In genomic region chr7:12596225-12596790, GRCh38 we compare ENCODE assay signal across 27 cellular contexts. TPM values are rescaled to one million over a fixed set of nuclear protein-coding genes. Genes with fewer than 3 reads are reported as not detected.
DNase-seq lines count a peak whose midpoint lies in the region; ATAC-seq and TF ChIP-seq lines count a peak whose summit lies in the region.
"Had no signal": no experiment of that assay in that cellular context is flagged by ENCODE, and none has a peak within 500 bp of the region (broad histone marks: within the 10 kb centered on the region; RNA-seq: fewer than 3 reads in every experiment).

No MANE protein-coding gene starts in this region.

- no peaks in the 10 kb centered on the region for H3K36me3 ChIP-seq in brain microvascular endothelial cell (replicated peaks)
- H3K36me3 ChIP-seq: SJCRH30 had no signal

- no peak overlapping the region for H3K4me3 ChIP-seq in brain microvascular endothelial cell (ENCODE audit: low read depth, low read length)
- H3K4me3 ChIP-seq: GM12878, SJCRH30 had no signal

- in situ Hi-C loops in Caki2 (cut with HindIII; ENCODE audit: low pct_unique_long_range_greater_than_20kb, low sequenced_read_pairs), result no loop called here
- in situ Hi-C loops in brain microvascular endothelial cell (cut with HindIII; ENCODE audit: low pct_ligation_motif_present, low sequenced_read_pairs), result no loop called here

- H3K27ac ChIP-seq in brain microvascular endothelial cell, result no peak overlapping the region
- H3K27ac ChIP-seq: C4-2B, SJCRH30 had no signal

- TF ChIP-seq CTCF in brain microvascular endothelial cell (IDR thresholded peaks at IDR 0.05; ENCODE audit: low read depth, low read length, missing control alignments), result no peak

- peak; percentile 38 for DNase-seq in Caki2 (ENCODE audit: low read depth)
- peak; percentile 88 for DNase-seq in DMS53 treated with DMSO at 0.1 percent for 48 hours (lab: John Stamatoyannopoulos, UW; ENCODE audit: unreplicated experiment)
- peak; percentile 80 for DNase-seq in NCI-H510A treated with DMSO at 0.1 percent for 48 hours (lab: John Stamatoyannopoulos, UW)
- peak; percentile 10 for DNase-seq in glomerular visceral epithelial cell (ENCODE audit: extremely low spot score)
- no peak for DNase-seq in stimulated activated CD4-positive, alpha-beta T cell treated with anti-CD3 and anti-CD28 coated beads, Interleukin-4, amount 100 ng/mL, for 1 hour
- no peak for DNase-seq in brain microvascular endothelial cell
- DNase-seq: Calu3; CD8-positive, alpha-beta T cell; DMS79; EL; GDM1; H7; KBM-7; NCI-H1105 treated with DMSO at 0.1 percent for 48 hours; NCI-H146; NCI-H2081; NCI-H2171 treated with DMSO at 0.1 percent for 48 hours; SJCRH30; T-helper 17 cell; T1000 had no signal

- no peak for ATAC-seq in GM21723 (IDR thresholded peaks at IDR 0.05; ENCODE audit: unreplicated experiment)
- ATAC-seq: CD8-positive, alpha-beta T cell; GM12878; Right ventricle myocardium inferior; SK-N-SH treated with all-trans-retinoic acid at 6 μM for 48 hours; T-helper 17 cell had no signal

- H3K27me3 ChIP-seq in brain microvascular endothelial cell (replicated peaks), result no peaks in the 10 kb centered on the region
- H3K27me3 ChIP-seq: SJCRH30 had no signal

RNA-seq across cellular contexts. Expression of gene SCIN, which starts 25.8 kb away (rescaled TPM):
- total RNA-seq in Caki2 (2014; rRNA removed; shearing (Covaris generic); ENCODE audit: low replicate concordance), result 12.6 and 18.8 TPM in 2 replicates
- total RNA-seq: CD8-positive, alpha-beta T cell; H7; MCF 10A; NCI-H460; SJCRH30 had no signal

Comparison
In these comparisons a context has a peak if more than half of its experiments do, and no peak if none do; other contexts are left out.
1. DNase-seq: peak in Caki2 (single experiment), DMS53 treated with DMSO at 0.1 percent for 48 hours (single experiment), NCI-H510A treated with DMSO at 0.1 percent for 48 hours (single experiment) and glomerular visceral epithelial cell (single experiment); none in stimulated activated CD4-positive, alpha-beta T cell treated with anti-CD3 and anti-CD28 coated beads, Interleukin-4, amount 100 ng/mL, for 1 hour (single experiment) and brain microvascular endothelial cell (single experiment).